12 cellular contexts compared by ENCODE assay signal in genomic region chr14:99245541-99246511, GRCh38. TPM values are rescaled to one million over a fixed set of nuclear protein-coding genes. Genes with fewer than 3 reads are reported as not detected.
DNase-seq lines count a peak whose midpoint lies in the region; ATAC-seq and TF ChIP-seq lines count a peak whose summit lies in the region.
"Had no signal": no experiment of that assay in that cellular context is flagged by ENCODE, and none has a peak within 500 bp of the region (broad histone marks: within the 10 kb centered on the region; RNA-seq: fewer than 3 reads in every experiment).

No MANE protein-coding gene starts in this region.

- no peaks in the 10 kb centered on the region for H3K9me3 ChIP-seq in cardiac muscle cell (ENCODE audit: low read depth)
- H3K9me3 ChIP-seq in right atrium auricular region = no peaks in the 10 kb centered on the region
- no peaks in the 10 kb centered on the region for H3K9me3 ChIP-seq in colonic mucosa
- H3K9me3 ChIP-seq in mesodermal cell (ENCODE audit: control insufficient read depth, low read length) = no peaks in the 10 kb centered on the region
- H3K9me3 ChIP-seq in upper lobe of left lung = no peaks in the 10 kb centered on the region
- no peaks in the 10 kb centered on the region for H3K9me3 ChIP-seq in WERI-Rb-1 (ENCODE audit: severe bottlenecking)
- H3K9me3 ChIP-seq: BE2C, uterus had no signal

- peak overlapping the region; percentile 33 for H3K4me3 ChIP-seq in cardiac muscle cell
- peak overlapping the region in 1 of 2 donors; percentile 13 for H3K4me3 ChIP-seq in right atrium auricular region
- H3K4me3 ChIP-seq in colonic mucosa = peak overlapping the region; percentile 17
- H3K4me3 ChIP-seq in mesodermal cell (ENCODE audit: extremely low read depth, insufficient read depth, low read length, poor library complexity, severe bottlenecking) = peak overlapping the region; percentile 50
- peak overlapping the region in 2 of 4 donors; percentile 19 to 34 for H3K4me3 ChIP-seq in upper lobe of left lung
- no peak overlapping the region for H3K4me3 ChIP-seq in WERI-Rb-1 (ENCODE audit: low read depth, low read length)
- H3K4me3 ChIP-seq: uterus had no signal

- no peak for TF ChIP-seq POLR2A in upper lobe of left lung (IDR thresholded peaks at IDR 0.05)

- intact Hi-C loops in colonic mucosa (cut with DNase I) = no loop called here

- no peaks in the 10 kb centered on the region for H3K36me3 ChIP-seq in cardiac muscle cell
- H3K36me3 ChIP-seq in right atrium auricular region = no peaks in the 10 kb centered on the region
- no peaks in the 10 kb centered on the region for H3K36me3 ChIP-seq in colonic mucosa
- no peaks in the 10 kb centered on the region for H3K36me3 ChIP-seq in mesodermal cell (ENCODE audit: control insufficient read depth, insufficient read depth, low read length)
- H3K36me3 ChIP-seq in upper lobe of left lung = no peaks in the 10 kb centered on the region
- no peaks in the 10 kb centered on the region for H3K36me3 ChIP-seq in WERI-Rb-1
- H3K36me3 ChIP-seq: BE2C, uterus had no signal

- no peak for TF ChIP-seq EP300 in upper lobe of left lung (IDR thresholded peaks at IDR 0.05)

- peaks cover 14% of the 10 kb centered on the region for H3K4me1 ChIP-seq in cardiac muscle cell (ENCODE audit: low read depth)
- peaks cover 0 to 15% of the 10 kb centered on the region in 2 donors for H3K4me1 ChIP-seq in right atrium auricular region
- no peaks in the 10 kb centered on the region for H3K4me1 ChIP-seq in colonic mucosa
- peaks cover 14% of the 10 kb centered on the region for H3K4me1 ChIP-seq in mesodermal cell (ENCODE audit: control insufficient read depth, insufficient read depth, low read length, poor library complexity, severe bottlenecking)
- peaks cover 0 to 21% (median 10%) of the 10 kb centered on the region in 4 donors for H3K4me1 ChIP-seq in upper lobe of left lung
- H3K4me1 ChIP-seq: BE2C, uterus had no signal

- H3K27me3 ChIP-seq in cardiac muscle cell (peaks cover 35% of the 10 kb centered on the region), right atrium auricular region (peaks cover 4 to 20% of the 10 kb centered on the region in 2 donors), colonic mucosa (peaks cover 9% of the 10 kb centered on the region), upper lobe of left lung (peaks cover 0 to 25% (median 9%) of the 10 kb centered on the region in 4 donors), WERI-Rb-1 (ENCODE audit: insufficient read depth, low read depth, severe bottlenecking) (peaks cover 62% of the 10 kb centered on the region)

- no peak overlapping the region for H3K9ac ChIP-seq in colonic mucosa (ENCODE audit: low read depth in 2 of 2, low read length in 2 of 2)

- ATAC-seq in upper lobe of left lung (ENCODE audit: low FRiP score in 2 of 2) (peak in 1 of 2 donors; percentile 39), GM19397 (IDR thresholded peaks at IDR 0.05; ENCODE audit: unreplicated experiment) (no peak)

- WGBS in mesodermal cell (ENCODE audit: insufficient coverage in 2 of 2), 2 experiments = 1 to 2% methylated on average over 37 to 64 of the region's 86 CpGs
- WGBS in upper lobe of left lung, 2 donors = 0 to 6% methylated on average over 6 to 63 of the region's 86 CpGs

- H3K27ac ChIP-seq in cardiac muscle cell = no peak overlapping the region
- H3K27ac ChIP-seq in right atrium auricular region = no peak overlapping the region
- H3K27ac ChIP-seq in colonic mucosa = peak overlapping the region; percentile 22
- no peak overlapping the region for H3K27ac ChIP-seq in mesodermal cell (ENCODE audit: low read depth, low read length, severe bottlenecking)
- peak overlapping the region in 3 of 4 donors; percentile 6 to 67 (median 7) for H3K27ac ChIP-seq in upper lobe of left lung
- no peak overlapping the region for H3K27ac ChIP-seq in WERI-Rb-1
- H3K27ac ChIP-seq: uterus had no signal

- TF ChIP-seq CTCF in cardiac muscle cell (IDR thresholded peaks at IDR 0.05; ENCODE audit: low read depth, low read length) (no peak), right atrium auricular region (IDR thresholded peaks at IDR 0.05) (no peak), colonic mucosa (IDR thresholded peaks at IDR 0.05) (no peak), upper lobe of left lung (IDR thresholded peaks at IDR 0.05) (no peak), WERI-Rb-1 (IDR thresholded peaks at IDR 0.05; ENCODE audit: low read depth, low read length) (no peak)

- DNase-seq in cardiac muscle cell (ENCODE audit: low read depth in 1 of 2, low spot score in 1 of 2) = peak in 1 of 2 donors; percentile 81
- no peak for DNase-seq in right atrium auricular region (ENCODE audit: low spot score)
- DNase-seq in colonic mucosa = no peak
- DNase-seq in upper lobe of left lung = peak in 1 of 2 donors; percentile 82
- DNase-seq in NCI-H524 treated with DMSO at 0.1 percent for 48 hours (lab: John Stamatoyannopoulos, UW) = no peak
- no peak for DNase-seq in WERI-Rb-1
- DNase-seq: BE2C, HFFc6, kidney glomerular epithelial cell, uterus had no signal

RNA-seq across cellular contexts. Expression of gene BCL11B, which starts 26.2 kb away (rescaled TPM):
- total RNA-seq in cardiac muscle cell = 1.7 and 2.8 TPM in 2 replicates
- polyA plus RNA-seq in cardiac muscle cell = 0.04 and 0.57 TPM in 2 replicates
- under 1 TPM; 0.19 to 0.43 TPM for total RNA-seq in right atrium auricular region
- 10 to 100 TPM in 1 of 2 donors, 1 to 10 TPM in 1; 5.6 to 10.4 TPM for total RNA-seq in colonic mucosa
- 0.37 TPM for polyA plus RNA-seq in mesodermal cell (2013, experiment 1 of 2)
- polyA plus RNA-seq in mesodermal cell (2013, experiment 2 of 2) = 0.35 TPM
- total RNA-seq in upper lobe of left lung = 1 to 10 TPM; 1.1 to 4.5 (median 2.2) TPM

Comparison
In these comparisons a context has a peak if more than half of its experiments do, and no peak if none do; other contexts are left out.
1. H3K27ac ChIP-seq: peak in colonic mucosa (single experiment) and upper lobe of left lung (3 of 4); none in cardiac muscle cell (single experiment), right atrium auricular region (0 of 2), mesodermal cell (single experiment) and WERI-Rb-1 (single experiment).